In the genomic region with DNA sequence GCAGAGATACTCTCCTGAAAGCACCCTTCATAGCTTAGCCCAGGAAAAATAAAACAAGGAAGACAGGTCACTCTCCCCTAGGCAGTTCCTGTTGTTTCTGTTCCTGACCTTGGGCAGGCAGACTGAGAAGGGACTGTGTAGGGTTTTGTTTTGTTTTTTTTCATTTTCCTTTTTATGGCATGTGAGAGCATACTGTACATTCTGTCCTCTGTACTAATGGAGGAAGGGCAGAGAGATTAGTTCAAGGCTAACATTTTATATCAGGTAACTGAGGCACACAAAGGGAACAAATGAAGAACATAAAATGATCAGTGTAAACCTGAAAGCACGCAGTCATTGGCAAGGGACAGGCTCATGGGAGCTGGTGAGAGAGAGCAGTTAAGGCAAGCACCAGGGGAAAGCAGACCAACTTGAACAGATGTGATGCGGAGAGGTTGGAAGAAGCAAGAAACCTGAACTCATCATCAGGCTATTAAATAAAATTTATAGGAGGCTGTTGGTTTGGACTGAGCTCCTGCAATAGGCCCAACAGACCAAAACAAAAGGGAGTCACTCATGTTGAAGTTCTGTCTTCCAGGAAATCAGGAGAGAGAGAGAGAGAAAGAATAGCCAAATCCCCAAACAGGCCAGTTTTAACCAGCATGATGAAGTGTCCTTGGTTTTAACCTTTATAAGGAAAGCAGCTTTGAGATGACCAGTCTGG, we compare ENCODE assay signal across 1 cellular context.
A peak's percentile ranks its signal among the peaks of the same experiment; 100 is the strongest.
TF ChIP-seq lines count a peak whose summit lies in the region.

No MANE protein-coding gene starts in this region.

TF ChIP-seq in HepG2, 621 proteins besides CTCF, POLR2A, EP300 and RAD21 (continued from another document and continues in another):
- TF ChIP-seq, protein P1, sequence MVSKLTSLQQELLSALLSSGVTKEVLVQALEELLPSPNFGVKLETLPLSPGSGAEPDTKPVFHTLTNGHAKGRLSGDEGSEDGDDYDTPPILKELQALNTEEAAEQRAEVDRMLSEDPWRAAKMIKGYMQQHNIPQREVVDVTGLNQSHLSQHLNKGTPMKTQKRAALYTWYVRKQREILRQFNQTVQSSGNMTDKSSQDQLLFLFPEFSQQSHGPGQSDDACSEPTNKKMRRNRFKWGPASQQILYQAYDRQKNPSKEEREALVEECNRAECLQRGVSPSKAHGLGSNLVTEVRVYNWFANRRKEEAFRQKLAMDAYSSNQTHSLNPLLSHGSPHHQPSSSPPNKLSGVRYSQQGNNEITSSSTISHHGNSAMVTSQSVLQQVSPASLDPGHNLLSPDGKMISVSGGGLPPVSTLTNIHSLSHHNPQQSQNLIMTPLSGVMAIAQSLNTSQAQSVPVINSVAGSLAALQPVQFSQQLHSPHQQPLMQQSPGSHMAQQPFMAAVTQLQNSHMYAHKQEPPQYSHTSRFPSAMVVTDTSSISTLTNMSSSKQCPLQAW (CRISPR knock-in tag; IDR thresholded peaks at IDR 0.05): 0 out of 2 replicates have a peak, but pooled peaks have one; percentile 31
- TF ChIP-seq NCOA2 (CRISPR knock-in tag; IDR thresholded peaks at IDR 0.05) (peak; percentile 41; the same call in 1 of the 2 replicates), SOX6 (IDR thresholded peaks at IDR 0.05) (no peak), SOX6 (CRISPR knock-in tag; IDR thresholded peaks at IDR 0.05) (peak; percentile 46), ELF3 (CRISPR knock-in tag; IDR thresholded peaks at IDR 0.05) (peak; percentile 84; the same call in 1 of the 2 replicates), ZKSCAN8 (CRISPR knock-in tag; IDR thresholded peaks at IDR 0.05; ENCODE audit: borderline replicate concordance) (peak; percentile 36; the same call in 1 of the 2 replicates), ZNF292 (CRISPR knock-in tag; IDR thresholded peaks at IDR 0.05; ENCODE audit: borderline replicate concordance, low read depth) (peak; percentile 64; the same call in 1 of the 2 replicates), ZNF20 (CRISPR knock-in tag; IDR thresholded peaks at IDR 0.05) (0 out of 2 replicates have a peak, but pooled peaks have one; percentile 57), TBX2 (CRISPR knock-in tag; IDR thresholded peaks at IDR 0.05; ENCODE audit: borderline replicate concordance) (0 out of 2 replicates have a peak, but pooled peaks have one; percentile 31), ZNF329 (CRISPR knock-in tag; IDR thresholded peaks at IDR 0.05; ENCODE audit: low read depth) (no peak), EZH2 (conservative IDR thresholded peaks at IDR 0.05; ENCODE audit: low read depth, low read length) (no peak), SOX5 (CRISPR knock-in tag; IDR thresholded peaks at IDR 0.05; ENCODE audit: borderline replicate concordance) (peak; percentile 74; the same call in 1 of the 2 replicates), ZNF816 (CRISPR knock-in tag; IDR thresholded peaks at IDR 0.05; ENCODE audit: borderline replicate concordance) (peak; percentile 79; the same call in 1 of the 2 replicates), PCBP2 (optimal IDR thresholded peaks at IDR 0.05; ENCODE audit: low read depth, low read length, poor library complexity, severe bottlenecking) (no peak), PHF21A (CRISPR knock-in tag; IDR thresholded peaks at IDR 0.05) (peak; percentile 11; the same call in 1 of the 2 replicates), HOXA3 (CRISPR knock-in tag; IDR thresholded peaks at IDR 0.05) (peak; percentile 21; the same call in 1 of the 2 replicates), FOXA3 (CRISPR knock-in tag; IDR thresholded peaks at IDR 0.05) (0 out of 2 replicates have a peak, but pooled peaks have one; percentile 26), SOX13 (IDR thresholded peaks at IDR 0.05) (no peak), SOX13 (CRISPR knock-in tag; conservative IDR thresholded peaks at IDR 0.05 in 1 of 2, IDR thresholded peaks at IDR 0.05 in 1 of 2) (peak in 1 of 2 experiments; percentile 59; a peak in 1 of 4 replicates), MED1 (CRISPR knock-in tag; IDR thresholded peaks at IDR 0.05) (peak; percentile 67), RXRB (CRISPR knock-in tag; IDR thresholded peaks at IDR 0.05; ENCODE audit: borderline replicate concordance) (peak; percentile 53; the same call in 1 of the 2 replicates), HDAC2 (CRISPR knock-in tag; IDR thresholded peaks at IDR 0.05) (peak; percentile 32; the same call in 1 of the 2 replicates), HDAC1 (CRISPR knock-in tag; IDR thresholded peaks at IDR 0.05) (0 out of 2 replicates have a peak, but pooled peaks have one; percentile 43), HMG20A (CRISPR knock-in tag; IDR thresholded peaks at IDR 0.05; ENCODE audit: borderline replicate concordance) (peak; percentile 37; the same call in 1 of the 2 replicates), FOXO1 (CRISPR knock-in tag; IDR thresholded peaks at IDR 0.05) (0 out of 2 replicates have a peak, but pooled peaks have one; percentile 15), POLR2AphosphoS5 (IDR thresholded peaks at IDR 0.05; ENCODE audit: low read depth, low read length) (no peak), GATAD2A (CRISPR knock-in tag; IDR thresholded peaks at IDR 0.05) (peak; percentile 59; the same call in 1 of the 2 replicates), ETV5 (CRISPR knock-in tag; IDR thresholded peaks at IDR 0.05; ENCODE audit: borderline replicate concordance) (peak; percentile 19; the same call in 1 of the 2 replicates), ZNF772 (CRISPR knock-in tag; IDR thresholded peaks at IDR 0.05) (0 out of 2 replicates have a peak, but pooled peaks have one; percentile 37), ZNF670 (CRISPR knock-in tag; IDR thresholded peaks at IDR 0.05; ENCODE audit: borderline replicate concordance) (peak; percentile 41; the same call in 1 of the 2 replicates), FOXP1 (IDR thresholded peaks at IDR 0.05) (no peak), FOXP1 (CRISPR knock-in tag; IDR thresholded peaks at IDR 0.05) (0 out of 2 replicates have a peak, but pooled peaks have one; percentile 27), ZBTB38 (CRISPR knock-in tag; IDR thresholded peaks at IDR 0.05) (0 out of 2 replicates have a peak, but pooled peaks have one; percentile 6), NR2F6 (IDR thresholded peaks at IDR 0.05) (no peak), NR2F6 (CRISPR knock-in tag; IDR thresholded peaks at IDR 0.05) (peak; percentile 47; the same call in 1 of the 2 replicates), CREB1 (IDR thresholded peaks at IDR 0.05) (no peak), CREB1 (CRISPR knock-in tag; IDR thresholded peaks at IDR 0.05) (no peak), SAP130 (CRISPR knock-in tag; IDR thresholded peaks at IDR 0.05; ENCODE audit: low read depth) (peak; percentile 66)
- TF ChIP-seq, protein P2, sequence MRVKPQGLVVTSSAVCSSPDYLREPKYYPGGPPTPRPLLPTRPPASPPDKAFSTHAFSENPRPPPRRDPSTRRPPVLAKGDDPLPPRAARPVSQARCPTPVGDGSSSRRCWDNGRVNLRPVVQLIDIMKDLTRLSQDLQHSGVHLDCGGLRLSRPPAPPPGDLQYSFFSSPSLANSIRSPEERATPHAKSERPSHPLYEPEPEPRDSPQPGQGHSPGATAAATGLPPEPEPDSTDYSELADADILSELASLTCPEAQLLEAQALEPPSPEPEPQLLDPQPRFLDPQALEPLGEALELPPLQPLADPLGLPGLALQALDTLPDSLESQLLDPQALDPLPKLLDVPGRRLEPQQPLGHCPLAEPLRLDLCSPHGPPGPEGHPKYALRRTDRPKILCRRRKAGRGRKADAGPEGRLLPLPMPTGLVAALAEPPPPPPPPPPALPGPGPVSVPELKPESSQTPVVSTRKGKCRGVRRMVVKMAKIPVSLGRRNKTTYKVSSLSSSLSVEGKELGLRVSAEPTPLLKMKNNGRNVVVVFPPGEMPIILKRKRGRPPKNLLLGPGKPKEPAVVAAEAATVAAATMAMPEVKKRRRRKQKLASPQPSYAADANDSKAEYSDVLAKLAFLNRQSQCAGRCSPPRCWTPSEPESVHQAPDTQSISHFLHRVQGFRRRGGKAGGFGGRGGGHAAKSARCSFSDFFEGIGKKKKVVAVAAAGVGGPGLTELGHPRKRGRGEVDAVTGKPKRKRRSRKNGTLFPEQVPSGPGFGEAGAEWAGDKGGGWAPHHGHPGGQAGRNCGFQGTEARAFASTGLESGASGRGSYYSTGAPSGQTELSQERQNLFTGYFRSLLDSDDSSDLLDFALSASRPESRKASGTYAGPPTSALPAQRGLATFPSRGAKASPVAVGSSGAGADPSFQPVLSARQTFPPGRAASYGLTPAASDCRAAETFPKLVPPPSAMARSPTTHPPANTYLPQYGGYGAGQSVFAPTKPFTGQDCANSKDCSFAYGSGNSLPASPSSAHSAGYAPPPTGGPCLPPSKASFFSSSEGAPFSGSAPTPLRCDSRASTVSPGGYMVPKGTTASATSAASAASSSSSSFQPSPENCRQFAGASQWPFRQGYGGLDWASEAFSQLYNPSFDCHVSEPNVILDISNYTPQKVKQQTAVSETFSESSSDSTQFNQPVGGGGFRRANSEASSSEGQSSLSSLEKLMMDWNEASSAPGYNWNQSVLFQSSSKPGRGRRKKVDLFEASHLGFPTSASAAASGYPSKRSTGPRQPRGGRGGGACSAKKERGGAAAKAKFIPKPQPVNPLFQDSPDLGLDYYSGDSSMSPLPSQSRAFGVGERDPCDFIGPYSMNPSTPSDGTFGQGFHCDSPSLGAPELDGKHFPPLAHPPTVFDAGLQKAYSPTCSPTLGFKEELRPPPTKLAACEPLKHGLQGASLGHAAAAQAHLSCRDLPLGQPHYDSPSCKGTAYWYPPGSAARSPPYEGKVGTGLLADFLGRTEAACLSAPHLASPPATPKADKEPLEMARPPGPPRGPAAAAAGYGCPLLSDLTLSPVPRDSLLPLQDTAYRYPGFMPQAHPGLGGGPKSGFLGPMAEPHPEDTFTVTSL (CRISPR knock-in tag; IDR thresholded peaks at IDR 0.05; ENCODE audit: borderline replicate concordance): peak; percentile 58; the same call in 1 of the 2 replicates
- TF ChIP-seq, protein P3, sequence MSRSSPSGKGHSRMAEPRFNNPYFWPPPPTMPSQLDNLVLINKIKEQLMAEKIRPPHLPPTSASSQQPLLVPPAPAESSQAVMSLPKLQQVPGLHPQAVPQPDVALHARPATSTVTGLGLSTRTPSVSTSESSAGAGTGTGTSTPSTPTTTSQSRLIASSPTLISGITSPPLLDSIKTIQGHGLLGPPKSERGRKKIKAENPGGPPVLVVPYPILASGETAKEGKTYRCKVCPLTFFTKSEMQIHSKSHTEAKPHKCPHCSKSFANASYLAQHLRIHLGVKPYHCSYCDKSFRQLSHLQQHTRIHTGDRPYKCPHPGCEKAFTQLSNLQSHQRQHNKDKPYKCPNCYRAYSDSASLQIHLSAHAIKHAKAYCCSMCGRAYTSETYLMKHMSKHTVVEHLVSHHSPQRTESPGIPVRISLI (CRISPR knock-in tag; IDR thresholded peaks at IDR 0.05; ENCODE audit: borderline replicate concordance): peak; percentile 59; the same call in 1 of the 2 replicates
- TF ChIP-seq, protein P4, sequence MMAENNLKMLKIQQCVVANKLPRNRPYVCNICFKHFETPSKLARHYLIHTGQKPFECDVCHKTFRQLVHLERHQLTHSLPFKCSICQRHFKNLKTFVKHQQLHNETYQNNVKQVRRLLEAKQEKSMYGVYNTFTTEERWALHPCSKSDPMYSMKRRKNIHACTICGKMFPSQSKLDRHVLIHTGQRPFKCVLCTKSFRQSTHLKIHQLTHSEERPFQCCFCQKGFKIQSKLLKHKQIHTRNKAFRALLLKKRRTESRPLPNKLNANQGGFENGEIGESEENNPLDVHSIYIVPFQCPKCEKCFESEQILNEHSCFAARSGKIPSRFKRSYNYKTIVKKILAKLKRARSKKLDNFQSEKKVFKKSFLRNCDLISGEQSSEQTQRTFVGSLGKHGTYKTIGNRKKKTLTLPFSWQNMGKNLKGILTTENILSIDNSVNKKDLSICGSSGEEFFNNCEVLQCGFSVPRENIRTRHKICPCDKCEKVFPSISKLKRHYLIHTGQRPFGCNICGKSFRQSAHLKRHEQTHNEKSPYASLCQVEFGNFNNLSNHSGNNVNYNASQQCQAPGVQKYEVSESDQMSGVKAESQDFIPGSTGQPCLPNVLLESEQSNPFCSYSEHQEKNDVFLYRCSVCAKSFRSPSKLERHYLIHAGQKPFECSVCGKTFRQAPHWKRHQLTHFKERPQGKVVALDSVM (CRISPR knock-in tag; IDR thresholded peaks at IDR 0.05): no peak
- TF ChIP-seq, protein P5, sequence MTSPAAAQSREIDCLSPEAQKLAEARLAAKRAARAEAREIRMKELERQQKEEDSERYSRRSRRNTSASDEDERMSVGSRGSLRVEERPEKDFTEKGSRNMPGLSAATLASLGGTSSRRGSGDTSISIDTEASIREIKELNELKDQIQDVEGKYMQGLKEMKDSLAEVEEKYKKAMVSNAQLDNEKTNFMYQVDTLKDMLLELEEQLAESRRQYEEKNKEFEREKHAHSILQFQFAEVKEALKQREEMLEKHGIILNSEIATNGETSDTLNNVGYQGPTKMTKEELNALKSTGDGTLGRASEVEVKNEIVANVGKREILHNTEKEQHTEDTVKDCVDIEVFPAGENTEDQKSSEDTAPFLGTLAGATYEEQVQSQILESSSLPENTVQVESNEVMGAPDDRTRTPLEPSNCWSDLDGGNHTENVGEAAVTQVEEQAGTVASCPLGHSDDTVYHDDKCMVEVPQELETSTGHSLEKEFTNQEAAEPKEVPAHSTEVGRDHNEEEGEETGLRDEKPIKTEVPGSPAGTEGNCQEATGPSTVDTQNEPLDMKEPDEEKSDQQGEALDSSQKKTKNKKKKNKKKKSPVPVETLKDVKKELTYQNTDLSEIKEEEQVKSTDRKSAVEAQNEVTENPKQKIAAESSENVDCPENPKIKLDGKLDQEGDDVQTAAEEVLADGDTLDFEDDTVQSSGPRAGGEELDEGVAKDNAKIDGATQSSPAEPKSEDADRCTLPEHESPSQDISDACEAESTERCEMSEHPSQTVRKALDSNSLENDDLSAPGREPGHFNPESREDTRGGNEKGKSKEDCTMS (CRISPR knock-in tag; conservative IDR thresholded peaks at IDR 0.05): no peak
- TF ChIP-seq, protein P6, sequence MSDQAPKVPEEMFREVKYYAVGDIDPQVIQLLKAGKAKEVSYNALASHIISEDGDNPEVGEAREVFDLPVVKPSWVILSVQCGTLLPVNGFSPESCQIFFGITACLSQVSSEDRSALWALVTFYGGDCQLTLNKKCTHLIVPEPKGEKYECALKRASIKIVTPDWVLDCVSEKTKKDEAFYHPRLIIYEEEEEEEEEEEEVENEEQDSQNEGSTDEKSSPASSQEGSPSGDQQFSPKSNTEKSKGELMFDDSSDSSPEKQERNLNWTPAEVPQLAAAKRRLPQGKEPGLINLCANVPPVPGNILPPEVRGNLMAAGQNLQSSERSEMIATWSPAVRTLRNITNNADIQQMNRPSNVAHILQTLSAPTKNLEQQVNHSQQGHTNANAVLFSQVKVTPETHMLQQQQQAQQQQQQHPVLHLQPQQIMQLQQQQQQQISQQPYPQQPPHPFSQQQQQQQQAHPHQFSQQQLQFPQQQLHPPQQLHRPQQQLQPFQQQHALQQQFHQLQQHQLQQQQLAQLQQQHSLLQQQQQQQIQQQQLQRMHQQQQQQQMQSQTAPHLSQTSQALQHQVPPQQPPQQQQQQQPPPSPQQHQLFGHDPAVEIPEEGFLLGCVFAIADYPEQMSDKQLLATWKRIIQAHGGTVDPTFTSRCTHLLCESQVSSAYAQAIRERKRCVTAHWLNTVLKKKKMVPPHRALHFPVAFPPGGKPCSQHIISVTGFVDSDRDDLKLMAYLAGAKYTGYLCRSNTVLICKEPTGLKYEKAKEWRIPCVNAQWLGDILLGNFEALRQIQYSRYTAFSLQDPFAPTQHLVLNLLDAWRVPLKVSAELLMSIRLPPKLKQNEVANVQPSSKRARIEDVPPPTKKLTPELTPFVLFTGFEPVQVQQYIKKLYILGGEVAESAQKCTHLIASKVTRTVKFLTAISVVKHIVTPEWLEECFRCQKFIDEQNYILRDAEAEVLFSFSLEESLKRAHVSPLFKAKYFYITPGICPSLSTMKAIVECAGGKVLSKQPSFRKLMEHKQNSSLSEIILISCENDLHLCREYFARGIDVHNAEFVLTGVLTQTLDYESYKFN (CRISPR knock-in tag; conservative IDR thresholded peaks at IDR 0.05): peak; percentile 69
- TF ChIP-seq, protein P7, sequence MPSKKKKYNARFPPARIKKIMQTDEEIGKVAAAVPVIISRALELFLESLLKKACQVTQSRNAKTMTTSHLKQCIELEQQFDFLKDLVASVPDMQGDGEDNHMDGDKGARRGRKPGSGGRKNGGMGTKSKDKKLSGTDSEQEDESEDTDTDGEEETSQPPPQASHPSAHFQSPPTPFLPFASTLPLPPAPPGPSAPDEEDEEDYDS (CRISPR knock-in tag; IDR thresholded peaks at IDR 0.05): 0 out of 2 replicates have a peak, but pooled peaks have one; percentile 27
